In genomic region chr2:68537872-68538271, GRCh38 we compare ENCODE assay signal across 1 cellular context.
TF ChIP-seq lines count a peak whose summit lies in the region.

No MANE protein-coding gene starts in this region.

TF ChIP-seq in HepG2, 621 proteins besides CTCF, POLR2A, EP300 and RAD21 (continued from another document):
- TF ChIP-seq HHEX (CRISPR knock-in tag; IDR thresholded peaks at IDR 0.05), result no peak
- TF ChIP-seq HINFP (CRISPR knock-in tag; IDR thresholded peaks at IDR 0.05; ENCODE audit: low read depth), result no peak
- no peak for TF ChIP-seq TMF1 (CRISPR knock-in tag; IDR thresholded peaks at IDR 0.05; ENCODE audit: low read depth)
- no peak for TF ChIP-seq GMEB2 (CRISPR knock-in tag; IDR thresholded peaks at IDR 0.05; ENCODE audit: low read depth)
- no peak for TF ChIP-seq TCF7L2 (IDR thresholded peaks at IDR 0.05; ENCODE audit: low read depth, low read length)
- TF ChIP-seq, protein P1, sequence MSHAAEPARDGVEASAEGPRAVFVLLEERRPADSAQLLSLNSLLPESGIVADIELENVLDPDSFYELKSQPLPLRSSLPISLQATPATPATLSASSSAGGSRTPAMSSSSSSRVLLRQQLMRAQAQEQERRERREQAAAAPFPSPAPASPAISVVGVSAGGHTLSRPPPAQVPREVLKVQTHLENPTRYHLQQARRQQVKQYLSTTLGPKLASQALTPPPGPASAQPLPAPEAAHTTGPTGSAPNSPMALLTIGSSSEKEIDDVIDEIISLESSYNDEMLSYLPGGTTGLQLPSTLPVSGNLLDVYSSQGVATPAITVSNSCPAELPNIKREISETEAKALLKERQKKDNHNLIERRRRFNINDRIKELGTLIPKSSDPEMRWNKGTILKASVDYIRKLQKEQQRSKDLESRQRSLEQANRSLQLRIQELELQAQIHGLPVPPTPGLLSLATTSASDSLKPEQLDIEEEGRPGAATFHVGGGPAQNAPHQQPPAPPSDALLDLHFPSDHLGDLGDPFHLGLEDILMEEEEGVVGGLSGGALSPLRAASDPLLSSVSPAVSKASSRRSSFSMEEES (CRISPR knock-in tag; IDR thresholded peaks at IDR 0.05), result no peak
- TF ChIP-seq ZNF619 (CRISPR knock-in tag; IDR thresholded peaks at IDR 0.05), result no peak
- no peak for TF ChIP-seq TIGD3 (CRISPR knock-in tag; IDR thresholded peaks at IDR 0.05; ENCODE audit: borderline replicate concordance)
- no peak for TF ChIP-seq ZIK1 (CRISPR knock-in tag; IDR thresholded peaks at IDR 0.05; ENCODE audit: borderline replicate concordance, low read depth)
- no peak for TF ChIP-seq ZNF546 (CRISPR knock-in tag; conservative IDR thresholded peaks at IDR 0.05)
